20 cellular contexts compared by ENCODE assay signal in genomic region chr2:29052811-29053210, GRCh38. TPM values are rescaled to one million over a fixed set of nuclear protein-coding genes. Genes with fewer than 3 reads are reported as not detected.
DNase-seq lines count a peak whose midpoint lies in the region; TF ChIP-seq lines count a peak whose summit lies in the region.
"Had no signal": no experiment of that assay in that cellular context is flagged by ENCODE, and none has a peak within 500 bp of the region (broad histone marks: within the 10 kb centered on the region; RNA-seq: fewer than 3 reads in every experiment).

No MANE protein-coding gene starts in this region.

- H3K9me3 Mint-ChIP-seq in H9, result no peaks in the 10 kb centered on the region
- no peaks in the 10 kb centered on the region for H3K9me3 Mint-ChIP-seq in endodermal cell
- no peaks in the 10 kb centered on the region for H3K9me3 Mint-ChIP-seq in neural progenitor cell

- H3K9me3 ChIP-seq in H9 (ENCODE audit: control insufficient read depth, low read depth, low read length) (no peaks in the 10 kb centered on the region), endodermal cell (ENCODE audit: control insufficient read depth, low read length) (no peaks in the 10 kb centered on the region), neural progenitor cell (ENCODE audit: low read depth) (no peaks in the 10 kb centered on the region)
- H3K9me3 ChIP-seq: MG63 had no signal

- DNase-seq in H9 (no peak), RWPE1 (ENCODE audit: low spot score) (no peak), endodermal cell (no peak), neural progenitor cell (ENCODE audit: low spot score) (no peak), NCI-H69 (lab: John Stamatoyannopoulos, UW) (no peak), NCI-H1092 (lab: John Stamatoyannopoulos, UW) (no peak), NCI-H2196 treated with DMSO at 0.1 percent for 48 hours (lab: John Stamatoyannopoulos, UW; ENCODE audit: unreplicated experiment) (no peak), substantia nigra (lab: John Stamatoyannopoulos, UW) (no peak)
- DNase-seq: C1 segment of cervical spinal cord, DMS79, Karpas-422, MG63, NCI-H1092 treated with DMSO at 0.1 percent for 48 hours, NCI-H1694, NCI-H510A, NCI-H774 had no signal

- no peaks in the 10 kb centered on the region for H3K79me2 ChIP-seq in H9 (ENCODE audit: insufficient read depth, low read length)
- H3K79me2 ChIP-seq in neural progenitor cell (ENCODE audit: low read depth), result no peaks in the 10 kb centered on the region

- H3F3A ChIP-seq in neural progenitor cell (ENCODE audit: low read depth), result peaks cover 4% of the 10 kb centered on the region

- no peak overlapping the region for H2BK15ac ChIP-seq in H9 (ENCODE audit: low read depth, low read length)

- H2AK5ac ChIP-seq in H9 (ENCODE audit: insufficient read length, low read length), result no peak overlapping the region

- H3K36me3 ChIP-seq in endodermal cell (ENCODE audit: control insufficient read depth, insufficient read depth, low read length) (no peaks in the 10 kb centered on the region), neural progenitor cell (no peaks in the 10 kb centered on the region)
- H3K36me3 ChIP-seq: MG63 had no signal

- peak overlapping the region in 1 of 3 experiments; percentile 87; a peak in 1 of 7 replicates for H3K27ac Mint-ChIP-seq in H9
- peak overlapping the region; percentile 96 for H3K27ac Mint-ChIP-seq in endodermal cell
- peak overlapping the region; percentile 81 for H3K27ac Mint-ChIP-seq in neural progenitor cell

- peaks cover 4% of the 10 kb centered on the region; the same call in 1 of the 2 replicates for H3K4me1 ChIP-seq in H9 (ENCODE audit: insufficient read depth, low read length)
- peaks cover 23% of the 10 kb centered on the region for H3K4me1 ChIP-seq in endodermal cell (ENCODE audit: control insufficient read depth, insufficient read depth, low read length)
- peaks cover 20% of the 10 kb centered on the region for H3K4me1 ChIP-seq in neural progenitor cell

- peaks cover 4% of the 10 kb centered on the region for H3K27me3 Mint-ChIP-seq in H9 (ENCODE audit: low read depth)
- H3K27me3 Mint-ChIP-seq in endodermal cell (ENCODE audit: insufficient read depth), result peaks cover 1% of the 10 kb centered on the region
- peaks cover 5% of the 10 kb centered on the region for H3K27me3 Mint-ChIP-seq in neural progenitor cell (ENCODE audit: insufficient read depth, low read depth)

- CTCF ChIA-PET in RWPE1 (lab: Yijun Ruan, JAX), result interaction anchor here (0.7 kb wide), 3 partner anchors 28 to 134 kb away, joined by 3 to 5 read pairs (median 3); no protein-coding TSS in a partner anchor

- H3K9ac ChIP-seq in H9 (ENCODE audit: extremely low read depth, insufficient read length, low read length), result no peak overlapping the region
- H3K9ac ChIP-seq in endodermal cell (ENCODE audit: extremely low read depth, low read length, poor library complexity, severe bottlenecking), result no peak overlapping the region
- no peak overlapping the region for H3K9ac ChIP-seq in neural progenitor cell

- H3K4me3 ChIP-seq in endodermal cell (ENCODE audit: low read length), result no peak overlapping the region
- H3K4me3 ChIP-seq in neural progenitor cell, result no peak overlapping the region
- H3K4me3 ChIP-seq: MG63 had no signal

- H4K20me1 ChIP-seq in H9 (ENCODE audit: control insufficient read depth, insufficient read depth, insufficient read length) (no peaks in the 10 kb centered on the region), neural progenitor cell (ENCODE audit: low read depth) (no peaks in the 10 kb centered on the region)

- H3K27me3 ChIP-seq in H9 (ENCODE audit: insufficient read depth, low read length) (no peaks in the 10 kb centered on the region), endodermal cell (ENCODE audit: control insufficient read depth, insufficient read depth, low read length, poor library complexity, severe bottlenecking) (no peaks in the 10 kb centered on the region), neural progenitor cell (no peaks in the 10 kb centered on the region)
- H3K27me3 ChIP-seq: MG63 had no signal

- no peak overlapping the region for H3K4ac ChIP-seq in H9 (ENCODE audit: low read depth, low read length)

- H2BK12ac ChIP-seq in H9 (ENCODE audit: insufficient read length, low read depth, low read length), result no peak overlapping the region

- H3K23me2 ChIP-seq in H9 (ENCODE audit: insufficient read length, low read depth, low read length, poor library complexity, severe bottlenecking), result no peaks in the 10 kb centered on the region

- peaks cover 20% of the 10 kb centered on the region in 2 experiments for H3K4me1 Mint-ChIP-seq in H9
- H3K4me1 Mint-ChIP-seq in endodermal cell, result peaks cover 74% of the 10 kb centered on the region
- H3K4me1 Mint-ChIP-seq in neural progenitor cell, result peaks cover 24% of the 10 kb centered on the region

- H3K79me1 ChIP-seq in H9 (ENCODE audit: insufficient read depth, low read depth, low read length, poor library complexity, severe bottlenecking), result no peaks in the 10 kb centered on the region

- no peaks in the 10 kb centered on the region for H3K36me3 Mint-ChIP-seq in H9 (ENCODE audit: insufficient read depth in 1 of 3, low read depth in 3 of 3)
- no peaks in the 10 kb centered on the region for H3K36me3 Mint-ChIP-seq in endodermal cell (ENCODE audit: low read depth)
- H3K36me3 Mint-ChIP-seq in neural progenitor cell, result no peaks in the 10 kb centered on the region

- H3K27ac ChIP-seq in H9 (ENCODE audit: insufficient read length, low read depth, low read length), result no peak overlapping the region
- peak overlapping the region; percentile 49 for H3K27ac ChIP-seq in RWPE1
- no peak overlapping the region for H3K27ac ChIP-seq in endodermal cell (ENCODE audit: low read depth, low read length)
- H3K27ac ChIP-seq in neural progenitor cell, result no peak overlapping the region
- no peak overlapping the region for H3K27ac ChIP-seq in substantia nigra (ENCODE audit: low read depth, low read length, poor library complexity, severe bottlenecking)
- H3K27ac ChIP-seq: HL-60 had no signal

- no peak overlapping the region for H3K4me3 Mint-ChIP-seq in H9
- H3K4me3 Mint-ChIP-seq in endodermal cell, result no peak overlapping the region
- H3K4me3 Mint-ChIP-seq in neural progenitor cell, result no peak overlapping the region

- POLR2A ChIA-PET in RWPE1 (lab: Yijun Ruan, JAX; ENCODE audit: low non-redundant PET), result no interaction called here

- no peak overlapping the region for H2BK5ac ChIP-seq in H9 (ENCODE audit: insufficient read length, low read length)

- no peak overlapping the region for H3K56ac ChIP-seq in H9 (ENCODE audit: insufficient read length, low read depth, low read length)

- H4K91ac ChIP-seq in H9 (ENCODE audit: insufficient read length, low read depth, low read length), result no peak overlapping the region

- TF ChIP-seq CTCF in H9 (conservative IDR thresholded peaks at IDR 0.05) (no peak), RWPE1 (conservative IDR thresholded peaks at IDR 0.05; ENCODE audit: low read depth) (no peak), endodermal cell (conservative IDR thresholded peaks at IDR 0.05) (no peak), neural progenitor cell (IDR thresholded peaks at IDR 0.05) (no peak)

- no peak overlapping the region for H3K4me2 ChIP-seq in H9 (ENCODE audit: insufficient read depth, insufficient read length, low read length)
- H3K4me2 ChIP-seq in neural progenitor cell, result no peak overlapping the region

- no peak overlapping the region for H2BK20ac ChIP-seq in H9 (ENCODE audit: low read depth, low read length, poor library complexity, severe bottlenecking)

- H2AFZ ChIP-seq in H9 (ENCODE audit: low read length) (no peak overlapping the region), neural progenitor cell (replicated peaks) (peak overlapping the region; percentile 26)

- WGBS in H9 (ENCODE audit: extremely low coverage, insufficient read length, low lambda C conversion rate), result no CpG with 5 or more reads among the region's 6 CpGs
- 63 to 75% methylated on average over 3 to 6 of the region's 6 CpGs for WGBS in endodermal cell (ENCODE audit: insufficient coverage in 1 of 2, insufficient read length in 1 of 2), 2 experiments

- no peak overlapping the region for H4K5ac ChIP-seq in H9 (ENCODE audit: insufficient read length, low read depth, low read length)

- peak overlapping the region; percentile 1; the same call in 1 of the 2 replicates for H3K14ac ChIP-seq in H9 (ENCODE audit: insufficient read depth, low read length)

- H3K23ac ChIP-seq in H9 (ENCODE audit: insufficient read length, low read depth, low read length), result no peak overlapping the region

- H4K8ac ChIP-seq in H9 (replicated peaks; ENCODE audit: insufficient read length, low read depth, low read length), result no peak overlapping the region

- no peak overlapping the region for H3K18ac ChIP-seq in H9 (ENCODE audit: insufficient read length, low read depth, low read length)

- H3T11ph ChIP-seq in H9 (ENCODE audit: low read length), result no peak overlapping the region

- no peak overlapping the region for H2BK120ac ChIP-seq in H9 (ENCODE audit: low read depth, low read length, poor library complexity, severe bottlenecking)

RNA-seq across cellular contexts. Expression of gene PCARE, which starts 21.5 kb away (rescaled TPM):
- total RNA-seq in H9 (2021) (not detected in 2 replicates), endodermal cell (under 1 TPM in 1 of 2 donors, not detected in 1; 0.09 TPM), neural progenitor cell (ENCODE audit: low replicate concordance) (not detected in 2 replicates)
- 0.04 TPM for polyA plus RNA-seq in endodermal cell (2013, experiment 1 of 2)
- 0.08 TPM for polyA plus RNA-seq in endodermal cell (2013, experiment 2 of 2)
- total RNA-seq: A673, HT1080, IMR-90 had no signal
- polyA plus RNA-seq: IMR-90 had no signal
